Comparison of ENCODE assay signal across 19 cellular contexts in genomic region chr1:206899717-206900116, GRCh38. TPM values are rescaled to one million over a fixed set of nuclear protein-coding genes. Genes with fewer than 3 reads are reported as not detected.
DNase-seq lines count a peak whose midpoint lies in the region; TF ChIP-seq lines count a peak whose summit lies in the region.
"Had no signal": no experiment of that assay in that cellular context is flagged by ENCODE, and none has a peak within 500 bp of the region (broad histone marks: within the 10 kb centered on the region; RNA-seq: fewer than 3 reads in every experiment).

No MANE protein-coding gene starts in this region.

- H3K4me1 Mint-ChIP-seq in activated naive CD4-positive, alpha-beta T cell treated with anti-CD3 and anti-CD28 coated beads for 36 hours (ENCODE audit: low read depth), result peaks cover 94% of the 10 kb centered on the region
- peaks cover 9% of the 10 kb centered on the region for H3K4me1 Mint-ChIP-seq in glutamatergic neuron (ENCODE audit: low read depth, unreplicated experiment)

- no peak for DNase-seq in activated naive CD4-positive, alpha-beta T cell treated with anti-CD3 and anti-CD28 coated beads for 36 hours
- DNase-seq in activated naive CD4-positive, alpha-beta T cell treated with Interleukin-2 at 50 U/mL for 16 hours, result no peak
- DNase-seq in RPMI7951 (ENCODE audit: low read depth), result peak; percentile 56
- peak; percentile 43 for DNase-seq in islet precursor cell
- DNase-seq in ureter (ENCODE audit: low spot score), result peak; percentile 9
- no peak for DNase-seq in NCI-H345 treated with DMSO at 0.1 percent for 48 hours (lab: John Stamatoyannopoulos, UW; ENCODE audit: unreplicated experiment)
- DNase-seq in DMS53 (lab: John Stamatoyannopoulos, UW), result no peak
- no peak for DNase-seq in glutamatergic neuron
- DNase-seq: C1 segment of cervical spinal cord, Caco-2, DMS153, H7, Kasumi-1, NCI-H1105 treated with DMSO at 0.1 percent for 48 hours, NCI-H187, NCI-H69, SHP77 treated with DMSO at 0.1 percent for 48 hours had no signal

- no peaks in the 10 kb centered on the region for H3K9me3 Mint-ChIP-seq in activated naive CD4-positive, alpha-beta T cell treated with anti-CD3 and anti-CD28 coated beads for 36 hours
- peaks cover 3% of the 10 kb centered on the region for H3K9me3 Mint-ChIP-seq in glutamatergic neuron (ENCODE audit: unreplicated experiment)
- H3K9me3 Mint-ChIP-seq: IgD-negative memory B cell had no signal

- H3K4me3 Mint-ChIP-seq in activated naive CD4-positive, alpha-beta T cell treated with anti-CD3 and anti-CD28 coated beads for 36 hours, result peak overlapping the region; percentile 87
- H3K4me3 Mint-ChIP-seq in glutamatergic neuron (ENCODE audit: unreplicated experiment), result no peak overlapping the region
- H3K4me3 Mint-ChIP-seq: IgD-negative memory B cell had no signal

- TF ChIP-seq CTCF in glutamatergic neuron (IDR thresholded peaks at IDR 0.05; ENCODE audit: partially characterized antibody, unreplicated experiment), result no peak

- CTCF ChIA-PET in activated naive CD4-positive, alpha-beta T cell treated with anti-CD3 and anti-CD28 coated beads for 36 hours (lab: Charles Lee), result interaction anchor here (0.8 to 2.1 kb wide), 6 partner anchors 9 to 165 kb away, joined by 3 to 8 read pairs (median 5); partner anchors contain the start of gene IL20

- peak overlapping the region; percentile 98 for H3K27ac Mint-ChIP-seq in activated naive CD4-positive, alpha-beta T cell treated with anti-CD3 and anti-CD28 coated beads for 36 hours
- H3K27ac Mint-ChIP-seq in glutamatergic neuron (ENCODE audit: unreplicated experiment), result no peak overlapping the region

- no peaks in the 10 kb centered on the region for H3K27me3 Mint-ChIP-seq in activated naive CD4-positive, alpha-beta T cell treated with anti-CD3 and anti-CD28 coated beads for 36 hours (ENCODE audit: low read depth)
- H3K27me3 Mint-ChIP-seq in glutamatergic neuron (ENCODE audit: unreplicated experiment), result no peaks in the 10 kb centered on the region
- H3K27me3 Mint-ChIP-seq: IgD-negative memory B cell had no signal

- intact Hi-C loops in activated naive CD4-positive, alpha-beta T cell treated with anti-CD3 and anti-CD28 coated beads for 36 hours (cut with micrococcal nuclease), result no loop called here

- H3K36me3 Mint-ChIP-seq in activated naive CD4-positive, alpha-beta T cell treated with anti-CD3 and anti-CD28 coated beads for 36 hours (ENCODE audit: low read depth), result peaks cover 55% of the 10 kb centered on the region
- no peaks in the 10 kb centered on the region for H3K36me3 Mint-ChIP-seq in glutamatergic neuron (ENCODE audit: unreplicated experiment)

RNA-seq across cellular contexts. Expression of gene IL24, which starts 2.5 kb away (rescaled TPM):
- 10 to 100 TPM; 44.0 to 46.7 TPM for total RNA-seq in activated naive CD4-positive, alpha-beta T cell treated with anti-CD3 and anti-CD28 coated beads for 36 hours
- 2.1 and 2.6 TPM in 2 replicates for total RNA-seq in RPMI7951 (2014; rRNA removed; shearing (Covaris generic))
- not detected for total RNA-seq in ureter
- not detected for total RNA-seq in glutamatergic neuron (ENCODE audit: unreplicated experiment)
- total RNA-seq: Caco-2, H7 had no signal

RNA-seq across cellular contexts. Expression of gene FCMR, which starts 22.0 kb away (rescaled TPM):
- 10 to 100 TPM; 49.6 to 52.1 TPM for total RNA-seq in activated naive CD4-positive, alpha-beta T cell treated with anti-CD3 and anti-CD28 coated beads for 36 hours
- 0.68 and 1.7 TPM in 2 replicates for total RNA-seq in RPMI7951 (2014; rRNA removed; shearing (Covaris generic))
- total RNA-seq in ureter, result 17.1 TPM
- total RNA-seq in glutamatergic neuron (ENCODE audit: unreplicated experiment), result not detected
- total RNA-seq: Caco-2, H7, HT1080 had no signal

RNA-seq across cellular contexts. Expression of gene IL20, which starts 34.3 kb away (rescaled TPM):
- under 1 TPM in 1 of 2 experiments, not detected in 1; 0.31 TPM for total RNA-seq in activated naive CD4-positive, alpha-beta T cell treated with anti-CD3 and anti-CD28 coated beads for 36 hours
- not detected in 2 replicates for total RNA-seq in RPMI7951 (2014; rRNA removed; shearing (Covaris generic))
- total RNA-seq in ureter (not detected), glutamatergic neuron (ENCODE audit: unreplicated experiment) (not detected)
- total RNA-seq: Caco-2, H7, HT1080 had no signal

RNA-seq across cellular contexts. Expression of gene PIGR, which starts 46.5 kb away (rescaled TPM):
- under 1 TPM in 1 of 2 experiments, not detected in 1; 0.10 TPM for total RNA-seq in activated naive CD4-positive, alpha-beta T cell treated with anti-CD3 and anti-CD28 coated beads for 36 hours
- not detected in 2 replicates for total RNA-seq in RPMI7951 (2014; rRNA removed; shearing (Covaris generic))
- 670 TPM for total RNA-seq in ureter
- not detected for total RNA-seq in glutamatergic neuron (ENCODE audit: unreplicated experiment)
- total RNA-seq: Caco-2 had no signal

Comparison
In these comparisons a context has a peak if more than half of its experiments do, and no peak if none do; other contexts are left out.
1. DNase-seq: peak in RPMI7951 (single experiment), islet precursor cell (single experiment) and ureter (single experiment); none in activated naive CD4-positive, alpha-beta T cell treated with anti-CD3 and anti-CD28 coated beads for 36 hours (single experiment), activated naive CD4-positive, alpha-beta T cell treated with Interleukin-2 at 50 U/mL for 16 hours (single experiment), NCI-H345 treated with DMSO at 0.1 percent for 48 hours (single experiment), DMS53 (single experiment) and glutamatergic neuron (single experiment).
2. RNA of gene IL24, which starts 2.5 kb away (total RNA-seq): 44.0 to 46.7 TPM in activated naive CD4-positive, alpha-beta T cell treated with anti-CD3 and anti-CD28 coated beads for 36 hours; 2.1 to 2.6 TPM in RPMI7951, not detected in ureter (single experiment) and not detected in glutamatergic neuron (single experiment); every median in the first group is over 10 times any median in the second.